In the genomic region with DNA sequence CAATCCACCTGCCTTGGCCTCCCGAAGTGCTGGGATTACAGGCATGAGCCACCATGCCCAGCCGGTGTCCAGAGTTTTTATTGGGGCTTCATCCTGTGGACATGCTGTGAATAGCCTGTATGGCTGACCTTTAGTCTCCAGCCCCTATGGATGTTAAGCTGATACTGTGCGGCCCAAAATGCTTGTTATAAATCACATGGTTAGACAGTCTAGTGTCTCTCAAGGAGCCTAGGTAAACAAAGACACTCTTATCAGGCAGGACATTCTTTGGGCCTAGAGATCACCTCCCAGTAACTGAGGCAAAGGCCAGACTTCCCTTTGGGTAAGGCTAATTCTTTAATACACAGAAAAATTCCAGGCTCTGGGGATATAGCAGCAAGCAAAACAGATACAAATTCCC, we compare ENCODE assay signal across 9 cellular contexts. TPM values are rescaled to one million over a fixed set of nuclear protein-coding genes. Genes with fewer than 3 reads are reported as not detected.
"Had no signal": no experiment of that assay in that cellular context is flagged by ENCODE, and none has a peak within 500 bp of the region (broad histone marks: within the 10 kb centered on the region; RNA-seq: fewer than 3 reads in every experiment).

No MANE protein-coding gene starts in this region.

- ATAC-seq: GM12878 had no signal

- H3K4me3 ChIP-seq: GM12878 had no signal

- DNase-seq: GDM1, GF-D8 had no signal

- FAIRE-seq: G401.6, GM12878, GM12891, GM12892, GM18507, GM19239 had no signal

RNA-seq across cellular contexts. Expression of gene SLC46A2, which starts 22.0 kb away (rescaled TPM):
- total RNA-seq: G401, GM12878 had no signal
- polyA plus RNA-seq: GM12878 had no signal
